8 cellular contexts compared by ENCODE assay signal in genomic region chr13:106534844-106535551, GRCh38. TPM values are rescaled to one million over a fixed set of nuclear protein-coding genes. Genes with fewer than 3 reads are reported as not detected.
DNase-seq lines count a peak whose midpoint lies in the region; ATAC-seq, FAIRE-seq and TF ChIP-seq lines count a peak whose summit lies in the region.

No MANE protein-coding gene starts in this region.

- DNase-seq in A549 (ENCODE audit: low read depth in 1 of 2, low spot score in 1 of 2) (peak in 1 of 2 experiments; percentile 17), SJCRH30 (peak; percentile 31 to 42), left kidney (ENCODE audit: low read depth, low spot score) (peak; percentile 61), medulla oblongata (ENCODE audit: extremely low spot score) (no peak)
- peak; percentile 17 for DNase-seq in central memory CD4-positive, alpha-beta T cell

- no peak for TF ChIP-seq CTCF in A549 (IDR thresholded peaks at IDR 0.05)

- 8% methylated on average over 9 of the region's 98 CpGs for WGBS in A549 (ENCODE audit: missing lambda C conversion rate)

- no peak for TF ChIP-seq RAD21 in A549 (conservative IDR thresholded peaks at IDR 0.05 in 1 of 2, IDR thresholded peaks at IDR 0.05 in 1 of 2)

- FAIRE-seq in A549 (lab: Jason Lieb, UNC), result no peak

- H3K36me3 ChIP-seq in SJCRH30 (no peaks in the 10 kb centered on the region), stomach smooth muscle (ENCODE audit: control insufficient read depth in 2 of 2, insufficient read depth in 2 of 2, low read length in 2 of 2) (no peaks in the 10 kb centered on the region)

- POLR2A ChIA-PET in A549 (lab: Yijun Ruan, JAX), result interaction anchor here (1.8 kb wide), 1 partner anchor 33 kb away, joined by 5 read pairs; the partner anchor contains the start of gene ARGLU1

- H3K9me3 ChIP-seq in A549 (no peaks in the 10 kb centered on the region), SJCRH30 (replicated peaks) (no peaks in the 10 kb centered on the region), stomach smooth muscle (ENCODE audit: control insufficient read depth in 2 of 2, low read length in 2 of 2) (no peaks in the 10 kb centered on the region)

- H3K27me3 ChIP-seq in SJCRH30, result no peaks in the 10 kb centered on the region
- no peaks in the 10 kb centered on the region for H3K27me3 ChIP-seq in stomach smooth muscle (ENCODE audit: control insufficient read depth in 1 of 2, insufficient read depth in 2 of 2, low read length in 2 of 2)

- H3K4me3 ChIP-seq in A549, result peak overlapping the region; percentile 59
- peak overlapping the region; percentile 78 for H3K4me3 ChIP-seq in SJCRH30
- H3K4me3 ChIP-seq in stomach smooth muscle (ENCODE audit: low read length in 2 of 2), result peak overlapping the region; percentile 81 to 87

- CTCF ChIA-PET in A549 (lab: Yijun Ruan, JAX), result interaction anchor here (1.0 kb wide), 1 partner anchor 461 kb away, joined by 3 read pairs; no protein-coding TSS in a partner anchor

- H3K4me2 ChIP-seq in A549, result peak overlapping the region; percentile 100

- no peak for TF ChIP-seq POLR2A in A549 (IDR thresholded peaks at IDR 0.05; ENCODE audit: low read length)

- peak overlapping the region; percentile 73 to 82 for H3K9ac ChIP-seq in stomach smooth muscle (ENCODE audit: low read length in 2 of 2)

- ATAC-seq in A549 (peak; percentile 3 to 45; a peak in 4 of 6 replicates), GM18517 (IDR thresholded peaks at IDR 0.05; ENCODE audit: unreplicated experiment) (peak; percentile 39), HG02938 (IDR thresholded peaks at IDR 0.05; ENCODE audit: unreplicated experiment) (peak; percentile 25)

- TF ChIP-seq EP300 in A549 (IDR thresholded peaks at IDR 0.05), result no peak

- H3K27ac ChIP-seq in A549 (peak overlapping the region in 1 of 2 experiments; percentile 68; a peak in 2 of 6 replicates), SJCRH30 (no peak overlapping the region), stomach smooth muscle (ENCODE audit: low read length) (peak overlapping the region; percentile 83)

- H3K4me1 ChIP-seq in A549 (no peaks in the 10 kb centered on the region), SJCRH30 (peaks cover 7% of the 10 kb centered on the region; the same call in 1 of the 2 replicates), stomach smooth muscle (ENCODE audit: control insufficient read depth, insufficient read depth, low read length) (peaks cover 8% of the 10 kb centered on the region)

TF ChIP-seq in A549, 52 proteins besides CTCF, POLR2A, EP300 and RAD21:
- no peak for TF ChIP-seq ZNF302 (CRISPR knock-in tag; IDR thresholded peaks at IDR 0.05)
- TF ChIP-seq GATA3 (IDR thresholded peaks at IDR 0.05; ENCODE audit: borderline replicate concordance), result no peak
- TF ChIP-seq TFCP2L1 (CRISPR knock-in tag; IDR thresholded peaks at IDR 0.05), result no peak
- TF ChIP-seq PBX3 (IDR thresholded peaks at IDR 0.05), result no peak
- no peak for TF ChIP-seq ZSCAN20 (CRISPR knock-in tag; IDR thresholded peaks at IDR 0.05)
- no peak for TF ChIP-seq MAFK (IDR thresholded peaks at IDR 0.05; ENCODE audit: partially characterized antibody)
- no peak for TF ChIP-seq CEBPB (IDR thresholded peaks at IDR 0.05)
- TF ChIP-seq MAX (IDR thresholded peaks at IDR 0.05), result no peak
- TF ChIP-seq KDM1A (IDR thresholded peaks at IDR 0.05; ENCODE audit: low read depth), result no peak
- no peak for TF ChIP-seq NPAS2 (CRISPR knock-in tag; IDR thresholded peaks at IDR 0.05; ENCODE audit: borderline replicate concordance)
- no peak for TF ChIP-seq HOXB13 (CRISPR knock-in tag; IDR thresholded peaks at IDR 0.05; ENCODE audit: low read depth)

RNA-seq across cellular contexts. Expression of gene EFNB2, which starts 0.5 kb away (rescaled TPM):
- polyA plus RNA-seq in A549 (2011; rRNA removed) (1.0 and 1.1 TPM in 2 replicates), A549 (2017; fragmentation: RNase III; extraction: RNeasy Plus Mini Kit Qiagen cat#74134 plus additional on column Dnase treatment) (1.3 to 1.6 TPM (median 1.3 TPM) in 3 replicates)
- 0.54 and 0.57 TPM in 2 replicates for polyA plus RNA-seq in A549 (2012; cell fraction: cytosol; rRNA removed)
- polyA plus RNA-seq in A549 (2012; cell fraction: nucleus; rRNA removed), result 0.61 and 0.83 TPM in 2 replicates
- polyA minus RNA-seq in A549 (2011; rRNA and poly(A)+ RNA removed), result 1.0 and 1.5 TPM in 2 replicates
- 18.0 and 19.0 TPM in 2 replicates for total RNA-seq in SJCRH30 (2014; rRNA removed; shearing (Covaris generic))

RNA-seq across cellular contexts. Expression of gene ARGLU1, which starts 32.9 kb away (rescaled TPM):
- polyA plus RNA-seq in A549 (2011; rRNA removed) (42.7 and 67.2 TPM in 2 replicates), A549 (2017; fragmentation: RNase III; extraction: RNeasy Plus Mini Kit Qiagen cat#74134 plus additional on column Dnase treatment) (93.1 to 148 TPM (median 137 TPM) in 3 replicates)
- polyA plus RNA-seq in A549 (2012; cell fraction: cytosol; rRNA removed), result 27.4 and 34.3 TPM in 2 replicates
- polyA plus RNA-seq in A549 (2012; cell fraction: nucleus; rRNA removed), result 54.7 and 59.3 TPM in 2 replicates
- 4.9 and 5.8 TPM in 2 replicates for polyA minus RNA-seq in A549 (2011; rRNA and poly(A)+ RNA removed)
- 66.9 and 100 TPM in 2 replicates for total RNA-seq in SJCRH30 (2014; rRNA removed; shearing (Covaris generic))
